Comparison of ENCODE assay signal across 8 cellular contexts in genomic region chr15:85858586-85859375, GRCh38.
DNase-seq lines count a peak whose midpoint lies in the region; ATAC-seq and TF ChIP-seq lines count a peak whose summit lies in the region.

No MANE protein-coding gene starts in this region.

- H4K20me1 ChIP-seq in GM23338 (replicated peaks; ENCODE audit: insufficient read depth), result no peaks in the 10 kb centered on the region

- H3K9me3 Mint-ChIP-seq in GM23338, result no peaks in the 10 kb centered on the region

- H3K4me2 ChIP-seq in GM23338 (peak overlapping the region; percentile 85), parathyroid adenoma (ENCODE audit: low read length) (no peak overlapping the region)

- intact Hi-C loops in head of caudate nucleus (cut with DNase I), result no loop called here

- H3K36me3 Mint-ChIP-seq in GM23338 (ENCODE audit: low read depth), result no peaks in the 10 kb centered on the region

- TF ChIP-seq CTCF in GM23338 (conservative IDR thresholded peaks at IDR 0.05; ENCODE audit: low read depth in 2 of 2) (peak; percentile 83 to 86), parathyroid adenoma (IDR thresholded peaks at IDR 0.05) (peak; percentile 51), upper lobe of left lung (IDR thresholded peaks at IDR 0.05) (peak; percentile 46 to 82 (median 74))

- no peaks in the 10 kb centered on the region for H3K9me2 ChIP-seq in GM23338 (ENCODE audit: insufficient read depth)

- peaks cover 13% of the 10 kb centered on the region for H3K27me3 Mint-ChIP-seq in GM23338 (ENCODE audit: insufficient read depth, low read depth, poor library complexity)

- ATAC-seq in GM23338 (peak; percentile 93), upper lobe of left lung (ENCODE audit: low FRiP score in 2 of 2) (peak; percentile 88)

- H3K27me3 ChIP-seq in GM23338 (ENCODE audit: insufficient read depth), result no peaks in the 10 kb centered on the region
- peaks cover 8% of the 10 kb centered on the region for H3K27me3 ChIP-seq in SJSA1 (replicated peaks)
- no peaks in the 10 kb centered on the region for H3K27me3 ChIP-seq in parathyroid adenoma (ENCODE audit: control insufficient read depth, insufficient read depth, low read length)
- H3K27me3 ChIP-seq in upper lobe of left lung, result no peaks in the 10 kb centered on the region

- WGBS in upper lobe of left lung, 2 donors, result 7 to 16% methylated on average over 11 to 19 of the region's 19 CpGs

- no peaks in the 10 kb centered on the region for H3F3A ChIP-seq in GM23338 (replicated peaks; ENCODE audit: low read depth)

- H3K9me3 ChIP-seq in SJSA1 (replicated peaks) (no peaks in the 10 kb centered on the region), parathyroid adenoma (ENCODE audit: control insufficient read depth, low read length) (no peaks in the 10 kb centered on the region), upper lobe of left lung (no peaks in the 10 kb centered on the region)

- H3K27ac Mint-ChIP-seq in GM23338, result no peak overlapping the region

- H3K4me1 ChIP-seq in GM23338 (ENCODE audit: insufficient read depth) (peaks cover 4% of the 10 kb centered on the region; the same call in 1 of the 2 replicates), SJSA1 (replicated peaks) (no peaks in the 10 kb centered on the region), parathyroid adenoma (no peaks in the 10 kb centered on the region), upper lobe of left lung (peaks cover 0 to 6% (median 0%) of the 10 kb centered on the region in 4 donors)

- H3K4me3 ChIP-seq in GM23338, result peak overlapping the region; percentile 60
- no peak overlapping the region for H3K4me3 ChIP-seq in SJSA1
- H3K4me3 ChIP-seq in parathyroid adenoma (ENCODE audit: low read depth, low read length), result no peak overlapping the region
- no peak overlapping the region for H3K4me3 ChIP-seq in upper lobe of left lung

- DNase-seq in GDM1 (lab: John Stamatoyannopoulos, UW), result peak; percentile 26
- DNase-seq in GM23338 (ENCODE audit: low spot score), result peak; percentile 93
- peak; percentile 60 to 73 for DNase-seq in Kasumi-1 (lab: John Stamatoyannopoulos, UW)
- DNase-seq in SJSA1 (ENCODE audit: low read depth in 1 of 2, low spot score in 2 of 2), result peak; percentile 45 to 69
- peak; percentile 25 to 63 (median 60) for DNase-seq in activated naive CD4-positive, alpha-beta T cell (lab: John Stamatoyannopoulos, UW)
- DNase-seq in head of caudate nucleus, result peak; percentile 56 to 89 (median 77)
- peak; percentile 59 to 78 for DNase-seq in upper lobe of left lung

- H3K36me3 ChIP-seq in GM23338 (ENCODE audit: insufficient read depth) (no peaks in the 10 kb centered on the region), SJSA1 (no peaks in the 10 kb centered on the region), parathyroid adenoma (ENCODE audit: control insufficient read depth, insufficient read depth, low read length) (no peaks in the 10 kb centered on the region), upper lobe of left lung (no peaks in the 10 kb centered on the region)

- no peaks in the 10 kb centered on the region for H3K79me2 ChIP-seq in GM23338 (replicated peaks; ENCODE audit: insufficient read depth)
- H3K79me2 ChIP-seq in parathyroid adenoma, result no peaks in the 10 kb centered on the region

- no peak for TF ChIP-seq EP300 in upper lobe of left lung (IDR thresholded peaks at IDR 0.05)

- no peak for TF ChIP-seq POLR2A in upper lobe of left lung (IDR thresholded peaks at IDR 0.05)

- peak overlapping the region; percentile 76 for H3K4me3 Mint-ChIP-seq in GM23338

- no peak overlapping the region for H3K9ac ChIP-seq in parathyroid adenoma

- H3K27ac ChIP-seq in GM23338 (ENCODE audit: low read depth) (no peak overlapping the region), SJSA1 (no peak overlapping the region), parathyroid adenoma (no peak overlapping the region), upper lobe of left lung (no peak overlapping the region)

- H2AFZ ChIP-seq in GM23338, result peak overlapping the region; percentile 96
- H2AFZ ChIP-seq in parathyroid adenoma, result no peak overlapping the region

- H3K4me1 Mint-ChIP-seq in GM23338, result peaks cover 18% of the 10 kb centered on the region

TF ChIP-seq in GM23338, 12 proteins besides CTCF, POLR2A, EP300 and RAD21 (continues in another document):
- TF ChIP-seq EZH2phosphoT487 (IDR thresholded peaks at IDR 0.05; ENCODE audit: unreplicated experiment), result no peak
- no peak for TF ChIP-seq ZNF331 (CRISPR knock-in tag; IDR thresholded peaks at IDR 0.05; ENCODE audit: low read depth)
- TF ChIP-seq, protein P1, sequence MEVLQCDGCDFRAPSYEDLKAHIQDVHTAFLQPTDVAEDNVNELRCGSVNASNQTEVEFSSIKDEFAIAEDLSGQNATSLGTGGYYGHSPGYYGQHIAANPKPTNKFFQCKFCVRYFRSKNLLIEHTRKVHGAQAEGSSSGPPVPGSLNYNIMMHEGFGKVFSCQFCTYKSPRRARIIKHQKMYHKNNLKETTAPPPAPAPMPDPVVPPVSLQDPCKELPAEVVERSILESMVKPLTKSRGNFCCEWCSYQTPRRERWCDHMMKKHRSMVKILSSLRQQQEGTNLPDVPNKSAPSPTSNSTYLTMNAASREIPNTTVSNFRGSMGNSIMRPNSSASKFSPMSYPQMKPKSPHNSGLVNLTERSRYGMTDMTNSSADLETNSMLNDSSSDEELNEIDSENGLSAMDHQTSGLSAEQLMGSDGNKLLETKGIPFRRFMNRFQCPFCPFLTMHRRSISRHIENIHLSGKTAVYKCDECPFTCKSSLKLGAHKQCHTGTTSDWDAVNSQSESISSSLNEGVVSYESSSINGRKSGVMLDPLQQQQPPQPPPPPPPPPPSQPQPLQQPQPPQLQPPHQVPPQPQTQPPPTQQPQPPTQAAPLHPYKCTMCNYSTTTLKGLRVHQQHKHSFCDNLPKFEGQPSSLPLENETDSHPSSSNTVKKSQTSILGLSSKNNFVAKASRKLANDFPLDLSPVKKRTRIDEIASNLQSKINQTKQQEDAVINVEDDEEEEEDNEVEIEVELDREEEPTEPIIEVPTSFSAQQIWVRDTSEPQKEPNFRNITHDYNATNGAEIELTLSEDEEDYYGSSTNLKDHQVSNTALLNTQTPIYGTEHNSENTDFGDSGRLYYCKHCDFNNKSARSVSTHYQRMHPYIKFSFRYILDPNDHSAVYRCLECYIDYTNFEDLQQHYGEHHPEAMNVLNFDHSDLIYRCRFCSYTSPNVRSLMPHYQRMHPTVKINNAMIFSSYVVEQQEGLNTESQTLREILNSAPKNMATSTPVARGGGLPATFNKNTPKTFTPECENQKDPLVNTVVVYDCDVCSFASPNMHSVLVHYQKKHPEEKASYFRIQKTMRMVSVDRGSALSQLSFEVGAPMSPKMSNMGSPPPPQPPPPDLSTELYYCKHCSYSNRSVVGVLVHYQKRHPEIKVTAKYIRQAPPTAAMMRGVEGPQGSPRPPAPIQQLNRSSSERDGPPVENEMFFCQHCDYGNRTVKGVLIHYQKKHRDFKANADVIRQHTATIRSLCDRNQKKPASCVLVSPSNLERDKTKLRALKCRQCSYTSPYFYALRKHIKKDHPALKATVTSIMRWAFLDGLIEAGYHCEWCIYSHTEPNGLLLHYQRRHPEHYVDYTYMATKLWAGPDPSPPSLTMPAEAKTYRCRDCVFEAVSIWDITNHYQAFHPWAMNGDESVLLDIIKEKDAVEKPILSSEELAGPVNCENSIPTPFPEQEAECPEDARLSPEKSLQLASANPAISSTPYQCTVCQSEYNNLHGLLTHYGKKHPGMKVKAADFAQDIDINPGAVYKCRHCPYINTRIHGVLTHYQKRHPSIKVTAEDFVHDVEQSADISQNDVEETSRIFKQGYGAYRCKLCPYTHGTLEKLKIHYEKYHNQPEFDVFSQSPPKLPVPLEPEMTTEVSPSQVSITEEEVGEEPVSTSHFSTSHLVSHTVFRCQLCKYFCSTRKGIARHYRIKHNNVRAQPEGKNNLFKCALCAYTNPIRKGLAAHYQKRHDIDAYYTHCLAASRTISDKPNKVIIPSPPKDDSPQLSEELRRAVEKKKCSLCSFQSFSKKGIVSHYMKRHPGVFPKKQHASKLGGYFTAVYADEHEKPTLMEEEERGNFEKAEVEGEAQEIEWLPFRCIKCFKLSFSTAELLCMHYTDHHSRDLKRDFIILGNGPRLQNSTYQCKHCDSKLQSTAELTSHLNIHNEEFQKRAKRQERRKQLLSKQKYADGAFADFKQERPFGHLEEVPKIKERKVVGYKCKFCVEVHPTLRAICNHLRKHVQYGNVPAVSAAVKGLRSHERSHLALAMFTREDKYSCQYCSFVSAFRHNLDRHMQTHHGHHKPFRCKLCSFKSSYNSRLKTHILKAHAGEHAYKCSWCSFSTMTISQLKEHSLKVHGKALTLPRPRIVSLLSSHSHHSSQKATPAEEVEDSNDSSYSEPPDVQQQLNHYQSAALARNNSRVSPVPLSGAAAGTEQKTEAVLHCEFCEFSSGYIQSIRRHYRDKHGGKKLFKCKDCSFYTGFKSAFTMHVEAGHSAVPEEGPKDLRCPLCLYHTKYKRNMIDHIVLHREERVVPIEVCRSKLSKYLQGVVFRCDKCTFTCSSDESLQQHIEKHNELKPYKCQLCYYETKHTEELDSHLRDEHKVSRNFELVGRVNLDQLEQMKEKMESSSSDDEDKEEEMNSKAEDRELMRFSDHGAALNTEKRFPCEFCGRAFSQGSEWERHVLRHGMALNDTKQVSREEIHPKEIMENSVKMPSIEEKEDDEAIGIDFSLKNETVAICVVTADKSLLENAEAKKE (CRISPR knock-in tag; IDR thresholded peaks at IDR 0.05), result no peak
- TF ChIP-seq STAT1 (IDR thresholded peaks at IDR 0.05; ENCODE audit: unreplicated experiment), result no peak
- TF ChIP-seq ZNF114 (CRISPR knock-in tag; IDR thresholded peaks at IDR 0.05), result no peak

Comparison
In these comparisons a context has a peak if more than half of its experiments do, and no peak if none do; other contexts are left out.
1. DNase-seq: peak in every context shown above with its lines; median percentile 93 in GM23338; 77 in head of caudate nucleus; 68 in upper lobe of left lung; 66 in Kasumi-1; 60 in activated naive CD4-positive, alpha-beta T cell; 57 in SJSA1; 26 in GDM1.